ENCODE assay signal across 16 cellular contexts in the genomic region with DNA sequence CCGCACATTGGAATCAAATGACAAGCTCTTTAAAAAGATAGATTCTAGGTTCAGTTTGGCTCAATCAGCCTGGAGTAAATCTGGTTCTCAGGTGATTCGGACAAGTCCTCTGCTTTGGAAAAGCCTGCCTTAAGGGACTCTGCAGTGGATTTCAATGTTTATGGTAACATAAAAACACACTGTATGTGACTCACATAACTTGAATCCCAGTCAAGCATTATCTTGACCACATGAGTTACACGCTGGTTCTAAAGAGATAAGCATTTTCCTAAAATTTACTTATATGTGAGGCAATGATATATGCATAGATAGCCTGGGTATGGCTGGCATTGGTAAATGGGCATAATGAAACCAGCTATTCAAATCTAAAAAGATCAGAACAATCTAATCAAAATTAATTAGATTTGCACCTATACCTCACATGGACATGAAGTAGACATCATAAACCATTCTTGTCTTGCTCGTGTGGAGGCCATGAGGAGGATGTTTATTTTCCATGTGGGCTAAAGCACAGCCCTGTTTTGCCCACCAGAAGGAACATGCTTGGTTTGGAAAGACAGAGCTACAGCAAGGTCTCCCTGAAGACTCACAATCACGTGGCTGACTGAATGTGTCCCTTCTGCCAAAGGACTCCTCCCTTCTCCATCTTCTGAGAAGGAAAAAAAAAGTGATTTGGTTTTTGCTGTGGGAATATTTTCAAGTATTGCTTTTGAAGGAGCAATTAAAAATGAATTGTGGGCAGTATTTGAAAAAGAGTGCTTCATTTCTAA.
DNase-seq lines count a peak whose midpoint lies in the region; ATAC-seq and TF ChIP-seq lines count a peak whose summit lies in the region.
"Had no signal": no experiment of that assay in that cellular context is flagged by ENCODE, and none has a peak within 500 bp of the region (broad histone marks: within the 10 kb centered on the region; RNA-seq: fewer than 3 reads in every experiment).

No MANE protein-coding gene starts in this region.

- peak; percentile 88 for ATAC-seq in IMR-90 (ENCODE audit: low read depth)

- H3K27ac ChIP-seq in IMR-90 (ENCODE audit: insufficient read depth, low read length) (no peak overlapping the region), hepatocyte (no peak overlapping the region)
- no peak overlapping the region for H3K27ac ChIP-seq in effector memory CD4-positive, alpha-beta T cell (ENCODE audit: insufficient read depth, low read length, poor library complexity, severe bottlenecking)
- H3K27ac ChIP-seq: HL-60 had no signal

- H3K56ac ChIP-seq in IMR-90 (ENCODE audit: extremely low read depth, insufficient read depth, low read length): no peak overlapping the region

- no peak overlapping the region for H2AK9ac ChIP-seq in IMR-90 (replicated peaks; ENCODE audit: low read depth, low read length, poor library complexity)

- H2BK120ac ChIP-seq in IMR-90 (ENCODE audit: low read depth, low read length): no peak overlapping the region

- no peak overlapping the region for H4K91ac ChIP-seq in IMR-90 (ENCODE audit: insufficient read depth, low read depth, low read length)

- no peak overlapping the region for H2BK20ac ChIP-seq in IMR-90 (ENCODE audit: low read depth, low read length)

- DNase-seq in IMR-90: peak; percentile 42
- peak; percentile 11 for DNase-seq in astrocyte of the hippocampus (ENCODE audit: low read depth, low spot score)
- DNase-seq in fibroblast of pulmonary artery (ENCODE audit: low read depth): peak; percentile 35
- peak; percentile 23 for DNase-seq in non-pigmented ciliary epithelial cell (ENCODE audit: low read depth)
- DNase-seq in HEK293T (ENCODE audit: extremely low spot score): no peak
- no peak for DNase-seq in hepatocyte (ENCODE audit: low spot score)
- no peak for DNase-seq in effector memory CD4-positive, alpha-beta T cell
- no peak for DNase-seq in UCSD-AML1 (lab: John Stamatoyannopoulos, UW; ENCODE audit: unreplicated experiment)
- DNase-seq: C1 segment of cervical spinal cord; H7; NCI-H1105 treated with DMSO at 0.1 percent for 48 hours; NCI-H187; NCI-H446; NK-92 treated with Interleukin-12 subunit alpha and Interleukin-12 subunit beta, amount 100 ng/mL, for 24 hours; RPMI8226 had no signal

- H4K8ac ChIP-seq in IMR-90 (ENCODE audit: low read depth in 2 of 2, low read length in 2 of 2): no peak overlapping the region

- H3K9ac ChIP-seq in IMR-90 (ENCODE audit: low read depth, low read length): no peak overlapping the region

- H3K9me3 ChIP-seq in IMR-90 (ENCODE audit: control insufficient read depth, insufficient read depth, low read length) (no peaks in the 10 kb centered on the region), hepatocyte (ENCODE audit: low read depth) (no peaks in the 10 kb centered on the region)
- no peaks in the 10 kb centered on the region for H3K9me3 ChIP-seq in effector memory CD4-positive, alpha-beta T cell (ENCODE audit: control insufficient read depth, low read length)

- no peaks in the 10 kb centered on the region for H3K79me2 ChIP-seq in hepatocyte

- BruUV-seq in IMR-90 (replicated peaks; lab: Mats Ljungman, UMichigan): no TSS peak

- no peaks in the 10 kb centered on the region for H3K9me1 ChIP-seq in IMR-90 (ENCODE audit: insufficient read depth, low read length)

- H3K4me2 ChIP-seq in IMR-90 (ENCODE audit: low read depth, low read length) (no peak overlapping the region), hepatocyte (no peak overlapping the region)

- H3K79me1 ChIP-seq in IMR-90 (ENCODE audit: low read depth in 1 of 2, low read length in 2 of 2): no peaks in the 10 kb centered on the region

- no peak overlapping the region for H2BK15ac ChIP-seq in IMR-90 (ENCODE audit: low read depth, low read length)

- TF ChIP-seq RAD21 in IMR-90 (IDR thresholded peaks at IDR 0.05; ENCODE audit: low read length): no peak

- H3K4me1 ChIP-seq in IMR-90 (ENCODE audit: control insufficient read depth, insufficient read depth, low read length): no peaks in the 10 kb centered on the region
- H3K4me1 ChIP-seq in hepatocyte (ENCODE audit: insufficient read depth): no peaks in the 10 kb centered on the region
- H3K4me1 ChIP-seq in effector memory CD4-positive, alpha-beta T cell (ENCODE audit: control insufficient read depth, insufficient read depth, low read length, poor library complexity, severe bottlenecking): no peaks in the 10 kb centered on the region

- no peak overlapping the region for H3K18ac ChIP-seq in IMR-90 (ENCODE audit: low read depth, low read length)

- H4K5ac ChIP-seq in IMR-90 (ENCODE audit: low read depth, low read length): no peak overlapping the region

- H3K4me3 ChIP-seq in IMR-90 (ENCODE audit: insufficient read depth, low read depth, low read length) (no peak overlapping the region), fibroblast of pulmonary artery (replicated peaks; ENCODE audit: low read depth, low read length) (no peak overlapping the region), hepatocyte (no peak overlapping the region)
- no peak overlapping the region for H3K4me3 ChIP-seq in effector memory CD4-positive, alpha-beta T cell (ENCODE audit: insufficient read depth, low read depth, low read length, poor library complexity, severe bottlenecking)

- POLR2A ChIA-PET in IMR-90 (lab: Charles Lee; ENCODE audit: unreplicated experiment) (no interaction called here), HEK293T (lab: Yijun Ruan, JAX) (no interaction called here)

- intact Hi-C loops in IMR-90 (cut with micrococcal nuclease): no loop called here

- H3K23ac ChIP-seq in IMR-90 (ENCODE audit: low read depth, low read length): no peak overlapping the region

- in situ Hi-C loops in IMR-90 (cut with MboI; ENCODE audit: low sequenced_read_pairs): no loop called here

- no peaks in the 10 kb centered on the region for H3K9me2 ChIP-seq in hepatocyte (replicated peaks; ENCODE audit: insufficient read depth)

- WGBS in IMR-90 (ENCODE audit: extremely low coverage in 2 of 2, insufficient read length in 1 of 2), 2 experiments: no CpG with 5 or more reads among the region's 5 CpGs
- 77% methylated on average over 5 of the region's 5 CpGs for WGBS in hepatocyte (ENCODE audit: low lambda C conversion rate, missing lambda C conversion rate)

- H3K36me3 ChIP-seq in IMR-90 (ENCODE audit: control insufficient read depth, insufficient read depth, low read length): no peaks in the 10 kb centered on the region
- H3K36me3 ChIP-seq in hepatocyte (replicated peaks; ENCODE audit: insufficient read depth, low read depth): no peaks in the 10 kb centered on the region
- no peaks in the 10 kb centered on the region for H3K36me3 ChIP-seq in effector memory CD4-positive, alpha-beta T cell (ENCODE audit: control insufficient read depth, insufficient read depth, low read length)

- H3K27me3 ChIP-seq in IMR-90 (ENCODE audit: control insufficient read depth, insufficient read depth, low read length) (no peaks in the 10 kb centered on the region), hepatocyte (no peaks in the 10 kb centered on the region)
- H3K27me3 ChIP-seq in effector memory CD4-positive, alpha-beta T cell (replicated peaks; ENCODE audit: control insufficient read depth, insufficient read depth, low read length, poor library complexity, severe bottlenecking): no peaks in the 10 kb centered on the region

- CTCF ChIA-PET in IMR-90 (lab: Yijun Ruan, JAX): interaction anchor here (0.5 kb wide), 1 partner anchor 8 kb away, joined by 3 read pairs; no protein-coding TSS in a partner anchor
- CTCF ChIA-PET in HEK293T (lab: Yijun Ruan, JAX): no interaction called here

- dilution Hi-C loops in IMR-90 (cut with HindIII; ENCODE audit: low sequenced_read_pairs, unreplicated experiment): no loop called here

- no peak for TF ChIP-seq CTCF in IMR-90 (conservative IDR thresholded peaks at IDR 0.05; ENCODE audit: low read depth, low read length)
- TF ChIP-seq CTCF in fibroblast of pulmonary artery (IDR thresholded peaks at IDR 0.05; ENCODE audit: low read length, missing control alignments): no peak
- no peak for TF ChIP-seq CTCF in hepatocyte (IDR thresholded peaks at IDR 0.05; ENCODE audit: poor library complexity)

- no peak overlapping the region for H3K4ac ChIP-seq in IMR-90 (ENCODE audit: low read depth, low read length)

- H2AFZ ChIP-seq in IMR-90 (replicated peaks; ENCODE audit: low read length, poor library complexity) (no peak overlapping the region), hepatocyte (no peak overlapping the region)

- H3K14ac ChIP-seq in IMR-90 (replicated peaks; ENCODE audit: low read depth, low read length): no peak overlapping the region

- no peak for TF ChIP-seq POLR2A in IMR-90 (IDR thresholded peaks at IDR 0.05; ENCODE audit: low read depth, low read length)

- H2AK5ac ChIP-seq in IMR-90 (ENCODE audit: low read depth, low read length): no peak overlapping the region

- H4K20me1 ChIP-seq in IMR-90 (ENCODE audit: insufficient read depth, low read length) (no peaks in the 10 kb centered on the region), hepatocyte (ENCODE audit: insufficient read depth, poor library complexity, severe bottlenecking) (no peaks in the 10 kb centered on the region)

- no peak overlapping the region for H2BK5ac ChIP-seq in IMR-90 (ENCODE audit: low read depth, low read length, poor library complexity, severe bottlenecking)

TF ChIP-seq in IMR-90, 13 proteins besides CTCF, POLR2A, EP300 and RAD21:
- no peak for TF ChIP-seq SMC3 (IDR thresholded peaks at IDR 0.05; ENCODE audit: low read depth, low read length)

TF ChIP-seq in HEK293T, 16 proteins besides CTCF, POLR2A, EP300 and RAD21:
- TF ChIP-seq SP1 (IDR thresholded peaks at IDR 0.05) (no peak), CTBP1 (IDR thresholded peaks at IDR 0.05; ENCODE audit: borderline replicate concordance) (no peak), ARNT (IDR thresholded peaks at IDR 0.05) (no peak)

Comparison
In these comparisons a context has a peak if more than half of its experiments do, and no peak if none do; other contexts are left out.
1. DNase-seq: peak in IMR-90 (single experiment), astrocyte of the hippocampus (single experiment), fibroblast of pulmonary artery (single experiment) and non-pigmented ciliary epithelial cell (single experiment); none in HEK293T (single experiment), hepatocyte (single experiment), effector memory CD4-positive, alpha-beta T cell (0 of 3) and UCSD-AML1 (single experiment).